Comparison of ENCODE assay signal across 1 cellular context in genomic region chr5:88256037-88256436, GRCh38.
TF ChIP-seq lines count a peak whose summit lies in the region.

No MANE protein-coding gene starts in this region.

TF ChIP-seq in GM23338, 12 proteins besides CTCF, POLR2A, EP300 and RAD21 (continued from another document):
- TF ChIP-seq ZNF462 (CRISPR knock-in tag; IDR thresholded peaks at IDR 0.05), result no peak
- TF ChIP-seq NANOG (IDR thresholded peaks at IDR 0.05; ENCODE audit: borderline replicate concordance), result no peak
- TF ChIP-seq ETS1 (IDR thresholded peaks at IDR 0.05), result no peak
- TF ChIP-seq POLR2AphosphoS5 (IDR thresholded peaks at IDR 0.05; ENCODE audit: low read depth), result no peak
- no peak for TF ChIP-seq STAT1 (IDR thresholded peaks at IDR 0.05; ENCODE audit: unreplicated experiment)
- no peak for TF ChIP-seq ZNF331 (CRISPR knock-in tag; IDR thresholded peaks at IDR 0.05; ENCODE audit: low read depth)
- TF ChIP-seq EZH2 (IDR thresholded peaks at IDR 0.05; ENCODE audit: low read depth, unreplicated experiment), result no peak
- no peak for TF ChIP-seq JUNB (IDR thresholded peaks at IDR 0.05; ENCODE audit: unreplicated experiment)
- TF ChIP-seq ZNF114 (CRISPR knock-in tag; IDR thresholded peaks at IDR 0.05), result no peak
TF ChIP-seq in GM23338: peak in this region for 0.
